Comparison of ENCODE assay signal across 9 cellular contexts in the genomic region with DNA sequence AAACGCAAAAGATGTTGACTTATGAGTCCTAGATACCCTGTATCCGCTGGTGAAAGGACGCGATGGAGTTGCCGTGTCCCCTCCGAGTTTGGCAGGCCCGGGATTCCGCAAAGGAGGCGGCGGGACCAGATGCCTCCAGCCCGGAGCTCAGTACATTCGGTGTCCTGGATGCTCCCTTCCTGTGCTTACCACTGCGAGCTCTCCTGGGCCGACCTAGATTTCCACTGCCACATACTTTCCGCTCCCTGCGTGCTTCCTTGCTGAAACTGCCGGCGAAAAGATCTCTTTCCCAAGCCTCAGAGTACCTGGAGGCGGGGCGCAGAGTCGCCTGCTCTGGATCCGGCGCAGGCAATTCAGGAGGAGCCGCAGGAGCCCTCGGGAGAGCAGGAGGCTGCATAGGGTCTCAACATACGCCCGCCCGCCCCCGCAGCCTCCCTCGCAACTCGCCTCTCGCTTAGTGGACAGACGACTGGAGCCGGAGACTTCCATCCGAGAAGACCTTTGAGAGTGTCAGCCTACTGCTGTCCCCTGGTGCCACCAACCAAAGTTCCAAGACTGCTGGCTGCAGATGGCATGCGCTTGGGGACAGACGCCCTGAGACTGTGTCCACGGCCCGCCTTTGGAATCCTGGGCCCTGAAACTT. TPM values are rescaled to one million over a fixed set of nuclear protein-coding genes. Genes with fewer than 3 reads are reported as not detected.
A peak's percentile ranks its signal among the peaks of the same experiment; 100 is the strongest.
DNase-seq lines count a peak whose midpoint lies in the region; ATAC-seq, FAIRE-seq and TF ChIP-seq lines count a peak whose summit lies in the region.
"Had no signal": no experiment of that assay in that cellular context is flagged by ENCODE, and none has a peak within 500 bp of the region (broad histone marks: within the 10 kb centered on the region; RNA-seq: fewer than 3 reads in every experiment).

No MANE protein-coding gene starts in this region.

- no TSS peak for BruUV-seq in Calu3 (replicated peaks; lab: Mats Ljungman, UMichigan)
- no TSS peak for BruUV-seq in OCI-LY7 (replicated peaks; lab: Mats Ljungman, UMichigan)

- TF ChIP-seq POLR2A in ovary (IDR thresholded peaks at IDR 0.05): no peak

- peaks cover 2 to 4% of the 10 kb centered on the region in 2 donors for H3K4me1 ChIP-seq in neuronal stem cell (ENCODE audit: control insufficient read depth in 2 of 2, insufficient read depth in 1 of 2, low read depth in 1 of 2, low read length in 2 of 2)
- no peaks in the 10 kb centered on the region for H3K4me1 ChIP-seq in ovary (ENCODE audit: insufficient read depth)
- peaks cover 2% of the 10 kb centered on the region for H3K4me1 ChIP-seq in OCI-LY7 (ENCODE audit: insufficient read depth, low read length, poor library complexity, severe bottlenecking)

- H3K9ac ChIP-seq in neuronal stem cell (ENCODE audit: low read depth, low read length, poor library complexity): no peak overlapping the region

- H3K79me1 ChIP-seq in neuronal stem cell (ENCODE audit: low read depth, low read length): no peaks in the 10 kb centered on the region

- no peaks in the 10 kb centered on the region for H3K9me3 ChIP-seq in neuronal stem cell (replicated peaks in 1 of 2; ENCODE audit: control insufficient read depth in 2 of 2, insufficient read depth in 1 of 2, low read depth in 1 of 2, low read length in 2 of 2)
- H3K9me3 ChIP-seq in ovary: no peaks in the 10 kb centered on the region
- no peaks in the 10 kb centered on the region for H3K9me3 ChIP-seq in OCI-LY7 (ENCODE audit: low read length)

- H3K9me2 ChIP-seq in OCI-LY7 (ENCODE audit: insufficient read depth, low read length): no peaks in the 10 kb centered on the region

- POLR2A ChIA-PET in RWPE1 (lab: Yijun Ruan, JAX; ENCODE audit: low non-redundant PET) (interaction anchor here (0.6 kb wide), 1 partner anchor 97 kb away, joined by 5 read pairs; no protein-coding TSS in a partner anchor), OCI-LY7 (lab: Charles Lee) (no interaction called here)

- no peaks in the 10 kb centered on the region for H4K20me1 ChIP-seq in OCI-LY7 (ENCODE audit: insufficient read depth, low read length)

- TF ChIP-seq CTCF in Calu3 (IDR thresholded peaks at IDR 0.05; ENCODE audit: unreplicated experiment) (no peak), RWPE1 (conservative IDR thresholded peaks at IDR 0.05; ENCODE audit: low read depth) (no peak), fibroblast of mammary gland (conservative IDR thresholded peaks at IDR 0.05; ENCODE audit: control insufficient read depth, insufficient read depth, low read depth, low read length) (no peak), ovary (IDR thresholded peaks at IDR 0.05) (no peak), OCI-LY7 (conservative IDR thresholded peaks at IDR 0.05; ENCODE audit: low read length) (no peak)

- no peak overlapping the region for H3K23ac ChIP-seq in neuronal stem cell (ENCODE audit: low read depth, low read length, poor library complexity)

- no peak overlapping the region for H4K91ac ChIP-seq in neuronal stem cell (ENCODE audit: low read depth, low read length, poor library complexity)

- intact Hi-C loops in Calu3 (cut with micrococcal nuclease; ENCODE audit: unreplicated experiment) (no loop called here), ovary (cut with DNase I) (no loop called here), OCI-LY7 (cut with micrococcal nuclease; ENCODE audit: unreplicated experiment) (no loop called here)

- no peak overlapping the region for H3K18ac ChIP-seq in neuronal stem cell (ENCODE audit: low read length)

- DNase-seq in Calu3 (peak; percentile 60), RWPE1 (ENCODE audit: low spot score) (no peak), fibroblast of mammary gland (ENCODE audit: low read depth) (peak; percentile 19), neuronal stem cell (ENCODE audit: low spot score) (no peak), urothelium cell line (ENCODE audit: low spot score) (no peak), ovary (no peak), OCI-LY7 (ENCODE audit: low spot score) (no peak)
- DNase-seq: activated CD4-positive, alpha-beta T cell treated with anti-CD3 and anti-CD28 coated beads for 1 hour had no signal

- H3K4me1 Mint-ChIP-seq in Calu3 (ENCODE audit: low read depth, unreplicated experiment): peaks cover 15% of the 10 kb centered on the region

- no peak for TF ChIP-seq EP300 in ovary (IDR thresholded peaks at IDR 0.05)

- H3K27me3 Mint-ChIP-seq in Calu3 (ENCODE audit: unreplicated experiment): no peaks in the 10 kb centered on the region

- no peak overlapping the region for H2BK12ac ChIP-seq in neuronal stem cell (ENCODE audit: low read length)

- no peak overlapping the region for H3K4ac ChIP-seq in neuronal stem cell (ENCODE audit: low read length)

- H3K4me3 ChIP-seq in fibroblast of mammary gland (ENCODE audit: control insufficient read depth, low read depth, low read length) (peak overlapping the region; percentile 48), neuronal stem cell (ENCODE audit: low read length in 2 of 2) (peak overlapping the region; percentile 33 to 45), ovary (no peak overlapping the region), OCI-LY7 (ENCODE audit: low read depth, low read length, poor library complexity, severe bottlenecking) (no peak overlapping the region)

- H3K4me3 Mint-ChIP-seq in Calu3 (ENCODE audit: low read depth, unreplicated experiment): peak overlapping the region; percentile 96

- H2BK120ac ChIP-seq in neuronal stem cell (ENCODE audit: low read depth, low read length): no peak overlapping the region

- FAIRE-seq in urothelium cell line (lab: Jason Lieb, UNC): no peak

- H2AFZ ChIP-seq in neuronal stem cell (ENCODE audit: low read length) (peak overlapping the region; percentile 95), OCI-LY7 (ENCODE audit: low read length) (no peak overlapping the region)

- CTCF ChIA-PET in Calu3 (lab: Charles Lee) (interaction anchor here (1.0 kb wide), 1 partner anchor 9 kb away, joined by 4 read pairs; no protein-coding TSS in a partner anchor), RWPE1 (lab: Yijun Ruan, JAX) (interaction anchor here (0.8 kb wide), 1 partner anchor 19 kb away, joined by 3 read pairs; no protein-coding TSS in a partner anchor), OCI-LY7 (lab: Charles Lee; ENCODE audit: unreplicated experiment) (no interaction called here)

- no peaks in the 10 kb centered on the region for H3K36me3 ChIP-seq in neuronal stem cell (replicated peaks in 1 of 2; ENCODE audit: control insufficient read depth in 2 of 2, insufficient read depth in 2 of 2, low read length in 2 of 2)
- no peaks in the 10 kb centered on the region for H3K36me3 ChIP-seq in ovary
- H3K36me3 ChIP-seq in OCI-LY7 (ENCODE audit: insufficient read depth, low read length): no peaks in the 10 kb centered on the region

- H3K79me2 ChIP-seq in OCI-LY7 (ENCODE audit: insufficient read depth, low read depth, low read length): no peaks in the 10 kb centered on the region

- H3K9me3 Mint-ChIP-seq in Calu3 (ENCODE audit: low read depth, unreplicated experiment): no peaks in the 10 kb centered on the region

- no peak overlapping the region for H2BK15ac ChIP-seq in neuronal stem cell (ENCODE audit: low read length)

- no peak overlapping the region for H2BK5ac ChIP-seq in neuronal stem cell (ENCODE audit: low read length)

- no peak overlapping the region for H3K14ac ChIP-seq in neuronal stem cell (ENCODE audit: low read length)

- H3K4me2 ChIP-seq in neuronal stem cell (ENCODE audit: insufficient read depth, low read length, poor library complexity, severe bottlenecking) (peak overlapping the region; percentile 43), OCI-LY7 (ENCODE audit: low read length) (no peak overlapping the region)

- H2AK5ac ChIP-seq in neuronal stem cell (ENCODE audit: low read depth, low read length): no peak overlapping the region

- peak overlapping the region; percentile 89 for H3K27ac Mint-ChIP-seq in Calu3 (ENCODE audit: unreplicated experiment)

- H4K8ac ChIP-seq in neuronal stem cell (ENCODE audit: low read depth, low read length): no peak overlapping the region

- peak overlapping the region; percentile 19 for H3K27ac ChIP-seq in RWPE1
- H3K27ac ChIP-seq in neuronal stem cell (replicated peaks; ENCODE audit: low read length): no peak overlapping the region
- no peak overlapping the region for H3K27ac ChIP-seq in ovary
- no peak overlapping the region for H3K27ac ChIP-seq in OCI-LY7 (ENCODE audit: low read depth, low read length, poor library complexity, severe bottlenecking)

- no peak for ATAC-seq in GM18511 (IDR thresholded peaks at IDR 0.05; ENCODE audit: unreplicated experiment)

- no CpG with 5 or more reads among the region's 39 CpGs for WGBS in neuronal stem cell (ENCODE audit: extremely low coverage in 2 of 2, insufficient read length in 2 of 2, insufficient replicate concordance in 1 of 2), 2 donors
- 5 to 10% (median 7%) methylated on average over 38 to 39 of the region's 39 CpGs for whole genome bisulfite sequencing in ovary, 3 donors

- peaks cover 0 to 61% (median 52%) of the 10 kb centered on the region in 3 experiments for H3K27me3 ChIP-seq in neuronal stem cell (ENCODE audit: control insufficient read depth in 3 of 3, insufficient read depth in 3 of 3, low read depth in 1 of 3, low read length in 3 of 3)
- no peaks in the 10 kb centered on the region for H3K27me3 ChIP-seq in ovary

- peaks cover 43% of the 10 kb centered on the region for H3K36me3 Mint-ChIP-seq in Calu3 (ENCODE audit: insufficient read depth, unreplicated experiment)

RNA-seq across cellular contexts. Expression of a gene that starts 39.8 kb away (rescaled TPM):
- 8.0 and 9.4 TPM in 2 replicates for total RNA-seq in Calu3 (2022)
- polyA plus RNA-seq in neuronal stem cell (2013, experiment 1 of 2): 0.07 TPM
- polyA plus RNA-seq in neuronal stem cell (2013, experiment 2 of 2): 0.07 TPM
- 1 to 10 TPM; 1.1 to 2.7 (median 1.7) TPM for total RNA-seq in ovary
- 1 to 10 TPM; 1.2 to 1.6 TPM for polyA plus RNA-seq in ovary
- total RNA-seq in OCI-LY7 (2014; rRNA removed; shearing (Covaris generic)): 13.5 and 15.4 TPM in 2 replicates
- total RNA-seq in OCI-LY7 (2022): 11.4 and 15.1 TPM in 2 replicates

Comparison
In these comparisons a context has a peak if more than half of its experiments do, and no peak if none do; other contexts are left out.
1. DNase-seq: peak in Calu3 (single experiment) and fibroblast of mammary gland (single experiment); none in RWPE1 (single experiment), neuronal stem cell (single experiment), urothelium cell line (single experiment), ovary (0 of 5) and OCI-LY7 (single experiment).
2. H3K4me3 ChIP-seq: peak in fibroblast of mammary gland (single experiment) and neuronal stem cell (2 of 2); none in ovary (single experiment) and OCI-LY7 (single experiment).